Comparison of ENCODE assay signal across 22 cellular contexts in the genomic region with DNA sequence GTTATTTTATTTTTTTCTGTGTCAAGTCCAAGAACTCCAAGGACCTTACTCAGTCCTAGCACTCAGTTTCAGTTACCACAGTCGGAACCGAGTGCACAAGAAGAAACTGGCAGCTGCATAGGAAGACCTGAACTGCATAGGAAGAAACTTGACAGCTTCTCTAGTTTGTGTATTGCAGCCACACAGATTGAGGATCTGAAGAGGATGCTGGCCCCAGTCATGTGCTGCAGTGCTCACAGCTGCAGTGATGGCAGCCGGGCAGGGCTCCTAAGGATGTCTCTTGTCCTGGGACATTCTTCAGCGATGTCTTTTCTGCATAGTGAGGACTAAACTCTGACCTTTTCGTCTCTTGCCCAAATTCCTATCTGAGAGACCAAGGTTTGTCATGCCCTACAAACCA.
DNase-seq lines count a peak whose midpoint lies in the region; ATAC-seq, FAIRE-seq and TF ChIP-seq lines count a peak whose summit lies in the region.
"Had no signal": no experiment of that assay in that cellular context is flagged by ENCODE, and none has a peak within 500 bp of the region (broad histone marks: within the 10 kb centered on the region; RNA-seq: fewer than 3 reads in every experiment).

No MANE protein-coding gene starts in this region.

- H2BK20ac ChIP-seq in H1 (ENCODE audit: low read length) = peak overlapping the region; percentile 89; the same call in 1 of the 2 replicates

- H4K20me1 ChIP-seq in GM23338 (replicated peaks; ENCODE audit: insufficient read depth) (no peaks in the 10 kb centered on the region), H1 (replicated peaks in 1 of 2; ENCODE audit: control insufficient read depth in 1 of 2, insufficient read depth in 2 of 2, low read length in 2 of 2) (no peaks in the 10 kb centered on the region)

- POLR2A ChIA-PET in H1 (lab: Charles Lee; ENCODE audit: partially characterized antibody) = interaction anchor here (2.3 kb wide), 1 partner anchor 26 kb away, joined by 8 read pairs; no protein-coding TSS in a partner anchor

- peaks cover 11% of the 10 kb centered on the region; the same call in 2 of the 3 replicates for H3K36me3 Mint-ChIP-seq in GM23338 (ENCODE audit: low read depth)

- no peak for TF ChIP-seq EP300 in H1 (IDR thresholded peaks at IDR 0.05; ENCODE audit: borderline replicate concordance in 1 of 2, low read depth in 2 of 2, low read length in 2 of 2)

- 66% methylated on average over 5 of the region's 5 CpGs for WGBS in HUES64
- WGBS in H1 (ENCODE audit: extremely low coverage in 1 of 2, insufficient coverage in 1 of 2, insufficient read length in 1 of 2, insufficient replicate concordance in 2 of 2, low coverage in 1 of 2, low lambda C conversion rate in 2 of 2, missing lambda C conversion rate in 1 of 2), 2 experiments = 87% methylated on average over 5 of the region's 5 CpGs; no CpG with 5 or more reads in 1 of the 2 experiments
- no CpG with 5 or more reads among the region's 5 CpGs for WGBS in neuronal stem cell (ENCODE audit: extremely low coverage in 2 of 2, insufficient read length in 2 of 2, insufficient replicate concordance in 1 of 2), 2 donors

- FAIRE-seq in H1 (lab: Jason Lieb, UNC) = no peak
- FAIRE-seq: A549, D721Med, GM12892, GM18507, K562 had no signal

- peaks cover 18% of the 10 kb centered on the region for H3K9me3 Mint-ChIP-seq in GM23338
- H3K9me3 Mint-ChIP-seq: CD4-positive, alpha-beta T cell had no signal

- no peak overlapping the region for H3K14ac ChIP-seq in H1 (ENCODE audit: insufficient read length)
- peak overlapping the region; percentile 42 for H3K14ac ChIP-seq in neuronal stem cell (ENCODE audit: low read length)

- peaks cover 26% of the 10 kb centered on the region; the same call in 1 of the 2 replicates for H3K9me2 ChIP-seq in GM23338 (ENCODE audit: insufficient read depth)

- CTCF ChIA-PET in H1 (lab: Charles Lee; ENCODE audit: partially characterized antibody) = interaction anchor here (0.8 to 4.6 kb wide), 3 partner anchors 26 to 570 kb away, joined by 3 to 20 read pairs (median 3); no protein-coding TSS in a partner anchor

- no peak overlapping the region for H2BK15ac ChIP-seq in H1 (ENCODE audit: low read length)
- no peak overlapping the region for H2BK15ac ChIP-seq in neuronal stem cell (ENCODE audit: low read length)

- H3K9me3 ChIP-seq in HUES64 (ENCODE audit: insufficient read depth, low read depth, low read length) (no peaks in the 10 kb centered on the region), H1 (ENCODE audit: insufficient read depth in 2 of 2, low read depth in 1 of 2, low read length in 1 of 2) (no peaks in the 10 kb centered on the region), neuronal stem cell (replicated peaks in 1 of 2; ENCODE audit: control insufficient read depth in 2 of 2, insufficient read depth in 1 of 2, low read depth in 1 of 2, low read length in 2 of 2) (no peaks in the 10 kb centered on the region)
- H3K9me3 ChIP-seq: A549, Caco-2 had no signal

- H3K4me3 ChIP-seq in GM23338 = no peak overlapping the region
- no peak overlapping the region for H3K4me3 ChIP-seq in HUES64 (ENCODE audit: low read length)
- no peak overlapping the region for H3K4me3 ChIP-seq in H1 (ENCODE audit: extremely low read depth in 1 of 4, insufficient read depth in 2 of 4, low read depth in 3 of 4, low read length in 4 of 4)
- no peak overlapping the region for H3K4me3 ChIP-seq in neuronal stem cell (ENCODE audit: low read length in 2 of 2)
- H3K4me3 ChIP-seq: A549, GM23248, K562 had no signal

- H3K79me2 ChIP-seq in GM23338 (replicated peaks; ENCODE audit: insufficient read depth) (no peaks in the 10 kb centered on the region), H1 (ENCODE audit: control insufficient read depth in 1 of 2, insufficient read depth in 2 of 2, low read length in 2 of 2) (no peaks in the 10 kb centered on the region)

- no peak for TF ChIP-seq POLR2A in H1 (IDR thresholded peaks at IDR 0.05; ENCODE audit: control extremely low read depth in 1 of 2, low read depth in 2 of 2, low read length in 2 of 2)

- H2BK120ac ChIP-seq in H1 (replicated peaks; ENCODE audit: low read depth, low read length) (peak overlapping the region; percentile 35), neuronal stem cell (ENCODE audit: low read depth, low read length) (no peak overlapping the region)

- H3K4me2 ChIP-seq in GM23338 (0 out of 2 replicates have a peak overlapping the region, but pooled peaks have one; percentile 17), H1 (ENCODE audit: insufficient read depth in 1 of 2, low read depth in 2 of 2, low read length in 2 of 2) (no peak overlapping the region), neuronal stem cell (ENCODE audit: insufficient read depth, low read length, poor library complexity, severe bottlenecking) (no peak overlapping the region)
- H3K4me2 ChIP-seq: A549 had no signal

- no peak for TF ChIP-seq CTCF in GM23338 (conservative IDR thresholded peaks at IDR 0.05; ENCODE audit: low read depth in 2 of 2)
- TF ChIP-seq CTCF in H1 (IDR thresholded peaks at IDR 0.05; ENCODE audit: control extremely low read depth in 1 of 3, insufficient read depth in 1 of 3, low read depth in 1 of 3, low read length in 3 of 3) = no peak

- ATAC-seq in GM23338 = no peak
- ATAC-seq in HG03139 (IDR thresholded peaks at IDR 0.05; ENCODE audit: unreplicated experiment) = no peak
- ATAC-seq: A549, K562 had no signal

- no peaks in the 10 kb centered on the region for H3K23me2 ChIP-seq in H1 (ENCODE audit: low read depth, low read length)

- peaks cover 41% of the 10 kb centered on the region for H3K4me1 Mint-ChIP-seq in GM23338

- H2BK5ac ChIP-seq in H1 (ENCODE audit: low read depth, low read length) = peak overlapping the region; percentile 66; the same call in 1 of the 2 replicates
- H2BK5ac ChIP-seq in neuronal stem cell (ENCODE audit: low read length) = no peak overlapping the region

- DNase-seq in GM23338 (ENCODE audit: low spot score) (no peak), H1 (ENCODE audit: low read depth in 1 of 2, low spot score in 2 of 2) (no peak), neuronal stem cell (ENCODE audit: low spot score) (no peak), SIG-M5 treated with dmso at 0.1 percent for 504 hours (lab: John Stamatoyannopoulos, UW; ENCODE audit: unreplicated experiment) (no peak)
- DNase-seq in activated CD4-positive, alpha-beta T cell treated with anti-CD3 and anti-CD28 coated beads, Interleukin-2, amount 50 U/mL, for 4 hours = no peak
- DNase-seq: AML-193; Caco-2; CD4-positive, alpha-beta T cell; DMS79; GDM1; GM23248; H7; IMR-90 had no signal

- H3K27ac Mint-ChIP-seq in GM23338 = no peak overlapping the region
- H3K27ac Mint-ChIP-seq: CD4-positive, alpha-beta T cell had no signal

- H2AK5ac ChIP-seq in H1 (ENCODE audit: low read depth, low read length) (no peak overlapping the region), neuronal stem cell (ENCODE audit: low read depth, low read length) (no peak overlapping the region)

- H3K79me1 ChIP-seq in H1 (ENCODE audit: low read depth, low read length) = no peaks in the 10 kb centered on the region
- no peaks in the 10 kb centered on the region for H3K79me1 ChIP-seq in neuronal stem cell (ENCODE audit: low read depth, low read length)

- peaks cover 26% of the 10 kb centered on the region; the same call in 1 of the 2 replicates for H3K4me1 ChIP-seq in GM23338 (ENCODE audit: insufficient read depth)
- H3K4me1 ChIP-seq in HUES64 (ENCODE audit: insufficient read depth, low read length) = peaks cover 29% of the 10 kb centered on the region
- peaks cover 4 to 23% (median 14%) of the 10 kb centered on the region in 4 experiments for H3K4me1 ChIP-seq in H1 (replicated peaks in 1 of 4; ENCODE audit: control insufficient read depth in 3 of 4, insufficient read depth in 4 of 4, low read length in 3 of 4)
- H3K4me1 ChIP-seq in neuronal stem cell (ENCODE audit: control insufficient read depth in 2 of 2, insufficient read depth in 1 of 2, low read depth in 1 of 2, low read length in 2 of 2) = peaks cover 15 to 20% of the 10 kb centered on the region in 2 donors
- H3K4me1 ChIP-seq: A549 had no signal

- no peak overlapping the region for H3K56ac ChIP-seq in H1 (replicated peaks; ENCODE audit: insufficient read length, low read depth, low read length)

- no peak overlapping the region for H3K4me3 Mint-ChIP-seq in GM23338
- H3K4me3 Mint-ChIP-seq: CD4-positive, alpha-beta T cell had no signal

- H3K27me3 ChIP-seq in GM23338 (ENCODE audit: insufficient read depth) (no peaks in the 10 kb centered on the region), HUES64 (ENCODE audit: insufficient read depth, low read length) (no peaks in the 10 kb centered on the region), H1 (replicated peaks in 1 of 4; ENCODE audit: control insufficient read depth in 3 of 4, extremely low read depth in 1 of 4, insufficient read depth in 3 of 4, low read length in 3 of 4) (no peaks in the 10 kb centered on the region; a peak in 1 of 7 replicates), neuronal stem cell (ENCODE audit: control insufficient read depth in 3 of 3, insufficient read depth in 3 of 3, low read depth in 1 of 3, low read length in 3 of 3) (no peaks in the 10 kb centered on the region)

- H3F3A ChIP-seq in GM23338 (replicated peaks; ENCODE audit: low read depth) = no peaks in the 10 kb centered on the region

- peak overlapping the region; percentile 67 for H3K18ac ChIP-seq in H1 (ENCODE audit: extremely low read depth, low read length)
- peak overlapping the region; percentile 55 for H3K18ac ChIP-seq in neuronal stem cell (ENCODE audit: low read length)

- H3K23ac ChIP-seq in H1 (ENCODE audit: insufficient read length) (no peak overlapping the region), neuronal stem cell (ENCODE audit: low read depth, low read length, poor library complexity) (no peak overlapping the region)

- H3K9ac ChIP-seq in HUES64 (ENCODE audit: low read depth, low read length) (0 out of 2 replicates have a peak overlapping the region, but pooled peaks have one; percentile 31), H1 (replicated peaks in 1 of 4; ENCODE audit: extremely low read depth in 1 of 4, low read depth in 3 of 4, low read length in 3 of 4) (no peak overlapping the region), neuronal stem cell (ENCODE audit: low read depth, low read length, poor library complexity) (no peak overlapping the region)
- H3K9ac ChIP-seq: GM23248 had no signal

- no peak overlapping the region for H4K5ac ChIP-seq in H1 (ENCODE audit: insufficient read length, low read depth, low read length)

- no peak overlapping the region for H3K4ac ChIP-seq in H1 (replicated peaks; ENCODE audit: insufficient read length, low read depth, low read length)
- no peak overlapping the region for H3K4ac ChIP-seq in neuronal stem cell (ENCODE audit: low read length)

- TF ChIP-seq RAD21 in H1 (IDR thresholded peaks at IDR 0.05 in 1 of 2, conservative IDR thresholded peaks at IDR 0.05 in 1 of 2; ENCODE audit: low read depth in 2 of 2, low read length in 2 of 2) = no peak

- H4K91ac ChIP-seq in H1 (replicated peaks; ENCODE audit: insufficient read length, low read length) = peak overlapping the region; percentile 48
- no peak overlapping the region for H4K91ac ChIP-seq in neuronal stem cell (ENCODE audit: low read depth, low read length, poor library complexity)

- H3K36me3 ChIP-seq in GM23338 (ENCODE audit: insufficient read depth) (no peaks in the 10 kb centered on the region), HUES64 (ENCODE audit: insufficient read depth, low read length) (no peaks in the 10 kb centered on the region), H1 (ENCODE audit: control insufficient read depth in 2 of 4, insufficient read depth in 4 of 4, low read length in 3 of 4) (no peaks in the 10 kb centered on the region), neuronal stem cell (replicated peaks in 1 of 2; ENCODE audit: control insufficient read depth in 2 of 2, insufficient read depth in 2 of 2, low read length in 2 of 2) (no peaks in the 10 kb centered on the region)

- H2BK12ac ChIP-seq in H1 (ENCODE audit: low read depth, low read length) = 0 out of 2 replicates have a peak overlapping the region, but pooled peaks have one; percentile 81
- peak overlapping the region; percentile 60 for H2BK12ac ChIP-seq in neuronal stem cell (ENCODE audit: low read length)

- peaks cover 9% of the 10 kb centered on the region for H3K27me3 Mint-ChIP-seq in GM23338 (ENCODE audit: insufficient read depth, low read depth, poor library complexity)
- H3K27me3 Mint-ChIP-seq: CD4-positive, alpha-beta T cell had no signal

- H2AFZ ChIP-seq in GM23338 = no peak overlapping the region
- no peak overlapping the region for H2AFZ ChIP-seq in H1 (ENCODE audit: low read length)
- H2AFZ ChIP-seq in neuronal stem cell (ENCODE audit: low read length) = no peak overlapping the region
- H2AFZ ChIP-seq: GM23248 had no signal

- no peak overlapping the region for H3K27ac ChIP-seq in GM23338 (ENCODE audit: low read depth)
- H3K27ac ChIP-seq in HUES64 (ENCODE audit: low read depth, low read length) = peak overlapping the region; percentile 97
- no peak overlapping the region for H3K27ac ChIP-seq in H1 (ENCODE audit: low read depth, low read length)
- no peak overlapping the region for H3K27ac ChIP-seq in neuronal stem cell (replicated peaks; ENCODE audit: low read length)
- H3K27ac ChIP-seq: 22Rv1, A549, C4-2B, GM23248 had no signal

- H4K8ac ChIP-seq in H1 (ENCODE audit: extremely low read depth, insufficient read depth, low read length) (no peak overlapping the region), neuronal stem cell (ENCODE audit: low read depth, low read length) (no peak overlapping the region)
